In the genomic region with DNA sequence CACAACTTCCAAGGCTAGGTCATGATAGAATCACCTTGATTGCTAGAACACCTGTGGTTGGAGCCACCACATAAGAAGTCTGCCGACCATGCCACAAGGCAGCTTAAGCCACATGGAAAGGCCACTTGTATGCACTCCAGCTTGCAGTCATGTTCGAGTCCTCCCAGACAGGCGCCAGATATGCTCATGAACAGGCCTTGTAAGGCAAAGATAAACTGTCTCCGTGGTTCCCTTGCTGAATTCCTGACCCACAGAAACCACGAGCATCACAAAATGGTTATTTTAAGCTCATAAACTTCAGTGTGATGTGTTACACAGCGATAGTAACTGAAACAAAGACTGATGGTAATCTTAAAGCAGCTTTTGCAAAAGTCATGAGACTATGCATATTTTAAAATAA, we compare ENCODE assay signal across 21 cellular contexts.
DNase-seq lines count a peak whose midpoint lies in the region; ATAC-seq and TF ChIP-seq lines count a peak whose summit lies in the region.
"Had no signal": no experiment of that assay in that cellular context is flagged by ENCODE, and none has a peak within 500 bp of the region (broad histone marks: within the 10 kb centered on the region; RNA-seq: fewer than 3 reads in every experiment).

No MANE protein-coding gene starts in this region.

- H4K20me1 ChIP-seq in GM23338 (replicated peaks; ENCODE audit: insufficient read depth): no peaks in the 10 kb centered on the region

- no peaks in the 10 kb centered on the region for H3K9me2 ChIP-seq in GM23338 (ENCODE audit: insufficient read depth)

- H3K9me3 Mint-ChIP-seq in GM23338: no peaks in the 10 kb centered on the region; the same call in 2 of the 3 replicates

- H3K4me2 ChIP-seq in GM23338: no peak overlapping the region

- no peaks in the 10 kb centered on the region for H3F3A ChIP-seq in GM23338 (replicated peaks; ENCODE audit: low read depth)

- H3K4me1 ChIP-seq in GM23338 (ENCODE audit: insufficient read depth): no peaks in the 10 kb centered on the region
- H3K4me1 ChIP-seq: HAP-1 had no signal

- H3K27me3 ChIP-seq in brain microvascular endothelial cell (replicated peaks): no peaks in the 10 kb centered on the region
- H3K27me3 ChIP-seq in GM23338 (ENCODE audit: insufficient read depth): no peaks in the 10 kb centered on the region
- H3K27me3 ChIP-seq: MG63 had no signal

- no peak overlapping the region for H3K4me3 ChIP-seq in brain microvascular endothelial cell (ENCODE audit: low read depth, low read length)
- H3K4me3 ChIP-seq in GM23338: no peak overlapping the region
- H3K4me3 ChIP-seq: HAP-1, MG63 had no signal

- TF ChIP-seq CTCF in brain microvascular endothelial cell (IDR thresholded peaks at IDR 0.05; ENCODE audit: low read depth, low read length, missing control alignments) (no peak), GM23338 (conservative IDR thresholded peaks at IDR 0.05; ENCODE audit: low read depth in 2 of 2) (no peak)

- peaks cover 3% of the 10 kb centered on the region for H3K27me3 Mint-ChIP-seq in GM23338 (ENCODE audit: insufficient read depth, low read depth, poor library complexity)
- H3K27me3 Mint-ChIP-seq: B cell, IgD-negative memory B cell had no signal

- H3K27ac Mint-ChIP-seq in GM23338: no peak overlapping the region
- H3K27ac Mint-ChIP-seq: B cell, CD14-positive monocyte, IgD-negative memory B cell had no signal

- H2AFZ ChIP-seq in GM23338: no peak overlapping the region

- no peak for ATAC-seq in GM23338
- ATAC-seq in HG02973 (IDR thresholded peaks at IDR 0.05; ENCODE audit: unreplicated experiment): no peak
- ATAC-seq: Panc1, SK-N-SH treated with all-trans-retinoic acid at 6 μM for 48 hours had no signal

- no peak overlapping the region for H3K4me3 Mint-ChIP-seq in GM23338
- H3K4me3 Mint-ChIP-seq: B cell, CD14-positive monocyte, IgD-negative memory B cell had no signal

- H3K36me3 Mint-ChIP-seq in GM23338 (ENCODE audit: low read depth): no peaks in the 10 kb centered on the region
- H3K36me3 Mint-ChIP-seq: CD14-positive monocyte, IgD-negative memory B cell had no signal

- H3K27ac ChIP-seq in brain microvascular endothelial cell: no peak overlapping the region
- no peak overlapping the region for H3K27ac ChIP-seq in GM23338 (ENCODE audit: low read depth)

- in situ Hi-C loops in brain microvascular endothelial cell (cut with HindIII; ENCODE audit: low pct_ligation_motif_present, low sequenced_read_pairs): no loop called here

- no peaks in the 10 kb centered on the region for H3K79me2 ChIP-seq in GM23338 (replicated peaks; ENCODE audit: insufficient read depth)

- no peaks in the 10 kb centered on the region for H3K4me1 Mint-ChIP-seq in GM23338
- H3K4me1 Mint-ChIP-seq: B cell, CD14-positive monocyte, IgD-negative memory B cell had no signal

- H3K36me3 ChIP-seq in brain microvascular endothelial cell (replicated peaks) (no peaks in the 10 kb centered on the region), GM23338 (ENCODE audit: insufficient read depth) (no peaks in the 10 kb centered on the region)
- H3K36me3 ChIP-seq: HAP-1, MG63 had no signal

- DNase-seq in EL (peak; percentile 9), OCI-M1 (lab: John Stamatoyannopoulos, UW) (peak; percentile 36), brain microvascular endothelial cell (peak; percentile 16), myocyte (ENCODE audit: low read depth) (peak; percentile 26), GM23338 (ENCODE audit: low spot score) (no peak), NCI-H2196 treated with DMSO at 0.1 percent for 48 hours (lab: John Stamatoyannopoulos, UW; ENCODE audit: unreplicated experiment) (no peak), DMS153 (lab: John Stamatoyannopoulos, UW) (no peak)
- DNase-seq: Karpas-422, MG63, NCI-H1417, NCI-H187 treated with DMSO at 0.1 percent for 48 hours, NCI-H2107, NCI-H2227 treated with DMSO at 0.1 percent for 48 hours, NCI-H510A had no signal

TF ChIP-seq in GM23338, 12 proteins besides CTCF, POLR2A, EP300 and RAD21 (continues in another document):
- TF ChIP-seq, protein P1, sequence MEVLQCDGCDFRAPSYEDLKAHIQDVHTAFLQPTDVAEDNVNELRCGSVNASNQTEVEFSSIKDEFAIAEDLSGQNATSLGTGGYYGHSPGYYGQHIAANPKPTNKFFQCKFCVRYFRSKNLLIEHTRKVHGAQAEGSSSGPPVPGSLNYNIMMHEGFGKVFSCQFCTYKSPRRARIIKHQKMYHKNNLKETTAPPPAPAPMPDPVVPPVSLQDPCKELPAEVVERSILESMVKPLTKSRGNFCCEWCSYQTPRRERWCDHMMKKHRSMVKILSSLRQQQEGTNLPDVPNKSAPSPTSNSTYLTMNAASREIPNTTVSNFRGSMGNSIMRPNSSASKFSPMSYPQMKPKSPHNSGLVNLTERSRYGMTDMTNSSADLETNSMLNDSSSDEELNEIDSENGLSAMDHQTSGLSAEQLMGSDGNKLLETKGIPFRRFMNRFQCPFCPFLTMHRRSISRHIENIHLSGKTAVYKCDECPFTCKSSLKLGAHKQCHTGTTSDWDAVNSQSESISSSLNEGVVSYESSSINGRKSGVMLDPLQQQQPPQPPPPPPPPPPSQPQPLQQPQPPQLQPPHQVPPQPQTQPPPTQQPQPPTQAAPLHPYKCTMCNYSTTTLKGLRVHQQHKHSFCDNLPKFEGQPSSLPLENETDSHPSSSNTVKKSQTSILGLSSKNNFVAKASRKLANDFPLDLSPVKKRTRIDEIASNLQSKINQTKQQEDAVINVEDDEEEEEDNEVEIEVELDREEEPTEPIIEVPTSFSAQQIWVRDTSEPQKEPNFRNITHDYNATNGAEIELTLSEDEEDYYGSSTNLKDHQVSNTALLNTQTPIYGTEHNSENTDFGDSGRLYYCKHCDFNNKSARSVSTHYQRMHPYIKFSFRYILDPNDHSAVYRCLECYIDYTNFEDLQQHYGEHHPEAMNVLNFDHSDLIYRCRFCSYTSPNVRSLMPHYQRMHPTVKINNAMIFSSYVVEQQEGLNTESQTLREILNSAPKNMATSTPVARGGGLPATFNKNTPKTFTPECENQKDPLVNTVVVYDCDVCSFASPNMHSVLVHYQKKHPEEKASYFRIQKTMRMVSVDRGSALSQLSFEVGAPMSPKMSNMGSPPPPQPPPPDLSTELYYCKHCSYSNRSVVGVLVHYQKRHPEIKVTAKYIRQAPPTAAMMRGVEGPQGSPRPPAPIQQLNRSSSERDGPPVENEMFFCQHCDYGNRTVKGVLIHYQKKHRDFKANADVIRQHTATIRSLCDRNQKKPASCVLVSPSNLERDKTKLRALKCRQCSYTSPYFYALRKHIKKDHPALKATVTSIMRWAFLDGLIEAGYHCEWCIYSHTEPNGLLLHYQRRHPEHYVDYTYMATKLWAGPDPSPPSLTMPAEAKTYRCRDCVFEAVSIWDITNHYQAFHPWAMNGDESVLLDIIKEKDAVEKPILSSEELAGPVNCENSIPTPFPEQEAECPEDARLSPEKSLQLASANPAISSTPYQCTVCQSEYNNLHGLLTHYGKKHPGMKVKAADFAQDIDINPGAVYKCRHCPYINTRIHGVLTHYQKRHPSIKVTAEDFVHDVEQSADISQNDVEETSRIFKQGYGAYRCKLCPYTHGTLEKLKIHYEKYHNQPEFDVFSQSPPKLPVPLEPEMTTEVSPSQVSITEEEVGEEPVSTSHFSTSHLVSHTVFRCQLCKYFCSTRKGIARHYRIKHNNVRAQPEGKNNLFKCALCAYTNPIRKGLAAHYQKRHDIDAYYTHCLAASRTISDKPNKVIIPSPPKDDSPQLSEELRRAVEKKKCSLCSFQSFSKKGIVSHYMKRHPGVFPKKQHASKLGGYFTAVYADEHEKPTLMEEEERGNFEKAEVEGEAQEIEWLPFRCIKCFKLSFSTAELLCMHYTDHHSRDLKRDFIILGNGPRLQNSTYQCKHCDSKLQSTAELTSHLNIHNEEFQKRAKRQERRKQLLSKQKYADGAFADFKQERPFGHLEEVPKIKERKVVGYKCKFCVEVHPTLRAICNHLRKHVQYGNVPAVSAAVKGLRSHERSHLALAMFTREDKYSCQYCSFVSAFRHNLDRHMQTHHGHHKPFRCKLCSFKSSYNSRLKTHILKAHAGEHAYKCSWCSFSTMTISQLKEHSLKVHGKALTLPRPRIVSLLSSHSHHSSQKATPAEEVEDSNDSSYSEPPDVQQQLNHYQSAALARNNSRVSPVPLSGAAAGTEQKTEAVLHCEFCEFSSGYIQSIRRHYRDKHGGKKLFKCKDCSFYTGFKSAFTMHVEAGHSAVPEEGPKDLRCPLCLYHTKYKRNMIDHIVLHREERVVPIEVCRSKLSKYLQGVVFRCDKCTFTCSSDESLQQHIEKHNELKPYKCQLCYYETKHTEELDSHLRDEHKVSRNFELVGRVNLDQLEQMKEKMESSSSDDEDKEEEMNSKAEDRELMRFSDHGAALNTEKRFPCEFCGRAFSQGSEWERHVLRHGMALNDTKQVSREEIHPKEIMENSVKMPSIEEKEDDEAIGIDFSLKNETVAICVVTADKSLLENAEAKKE (CRISPR knock-in tag; IDR thresholded peaks at IDR 0.05): no peak
- no peak for TF ChIP-seq NANOG (IDR thresholded peaks at IDR 0.05; ENCODE audit: borderline replicate concordance)
- TF ChIP-seq ZNF114 (CRISPR knock-in tag; IDR thresholded peaks at IDR 0.05): no peak
- TF ChIP-seq POLR2AphosphoS5 (IDR thresholded peaks at IDR 0.05; ENCODE audit: low read depth): no peak
- TF ChIP-seq EZH2 (IDR thresholded peaks at IDR 0.05; ENCODE audit: low read depth, unreplicated experiment): no peak
- TF ChIP-seq ZNF331 (CRISPR knock-in tag; IDR thresholded peaks at IDR 0.05; ENCODE audit: low read depth): no peak

Comparison
In these comparisons a context has a peak if more than half of its experiments do, and no peak if none do; other contexts are left out.
1. DNase-seq: peak in EL (single experiment), OCI-M1 (single experiment), brain microvascular endothelial cell (single experiment) and myocyte (single experiment); none in GM23338 (single experiment), NCI-H2196 treated with DMSO at 0.1 percent for 48 hours (single experiment) and DMS153 (single experiment).